In genomic region chr16:57054771-57055170, GRCh38 we compare ENCODE assay signal across 24 cellular contexts. TPM values are rescaled to one million over a fixed set of nuclear protein-coding genes. Genes with fewer than 3 reads are reported as not detected.
DNase-seq lines count a peak whose midpoint lies in the region; ATAC-seq, FAIRE-seq and TF ChIP-seq lines count a peak whose summit lies in the region.
"Had no signal": no experiment of that assay in that cellular context is flagged by ENCODE, and none has a peak within 500 bp of the region (broad histone marks: within the 10 kb centered on the region; RNA-seq: fewer than 3 reads in every experiment).

No MANE protein-coding gene starts in this region.

- DNase-seq in activated CD4-positive, alpha-beta T cell treated with anti-CD3 and anti-CD28 coated beads for 36 hours: no peak
- no peak for DNase-seq in activated CD4-positive, alpha-beta T cell treated with anti-CD3 and anti-CD28 coated beads, Interleukin-2, amount 50 U/mL, for 1 hour
- peak; percentile 16 for DNase-seq in Right ventricle myocardium inferior (ENCODE audit: missing footprints)
- DNase-seq in left ventricle myocardium superior: no peak
- DNase-seq in bronchial epithelial cell (ENCODE audit: low read depth): no peak
- DNase-seq in stimulated activated naive B cell treated with anti-CD40 and anti-IgM and Interleukin-4, amounts not matched to agents 10 μg/mL and 1 μg/mL and 100 μg/mL, for 72 hours: no peak
- DNase-seq in stimulated activated CD4-positive, alpha-beta T cell treated with anti-CD3 and anti-CD28 coated beads, Interleukin-2, amount 100 ng/mL, for 24 hours: no peak
- no peak for DNase-seq in islet precursor cell
- DNase-seq: ACHN; Calu3; CD8-positive, alpha-beta memory T cell; DMS153; H9; HFFc6; IMR-90; NCI-H1105; NCI-H1694; NCI-H2081; NCI-H2171; NCI-H345; NCI-H774 had no signal

- no peaks in the 10 kb centered on the region for H3K9me3 Mint-ChIP-seq in activated CD4-positive, alpha-beta T cell treated with anti-CD3 and anti-CD28 coated beads for 36 hours (ENCODE audit: low read depth)
- peaks cover 2 to 4% of the 10 kb centered on the region in 2 donors for H3K9me3 Mint-ChIP-seq in stimulated activated naive B cell treated with anti-CD40 and anti-IgM and Interleukin-4, amounts not matched to agents 10 μg/mL and 1 μg/mL and 100 μg/mL, for 72 hours
- H3K9me3 Mint-ChIP-seq: CD8-positive, alpha-beta memory T cell; H9; HFFc6 had no signal

- peaks cover 52% of the 10 kb centered on the region for H3K36me3 Mint-ChIP-seq in activated CD4-positive, alpha-beta T cell treated with anti-CD3 and anti-CD28 coated beads for 36 hours (ENCODE audit: low read depth)
- H3K36me3 Mint-ChIP-seq in stimulated activated naive B cell treated with anti-CD40 and anti-IgM and Interleukin-4, amounts not matched to agents 10 μg/mL and 1 μg/mL and 100 μg/mL, for 72 hours: peaks cover 67 to 69% of the 10 kb centered on the region in 2 donors

- H3K4me3 ChIP-seq in bronchial epithelial cell (ENCODE audit: low read depth, low read length): no peak overlapping the region
- H3K4me3 ChIP-seq: BLaER1 had no signal

- H3K36me3 ChIP-seq in bronchial epithelial cell (ENCODE audit: control insufficient read depth, insufficient read depth, low read length): no peaks in the 10 kb centered on the region

- peak overlapping the region; percentile 47 for H3K27ac Mint-ChIP-seq in activated CD4-positive, alpha-beta T cell treated with anti-CD3 and anti-CD28 coated beads for 36 hours
- peak overlapping the region; percentile 69 for H3K27ac Mint-ChIP-seq in stimulated activated naive B cell treated with anti-CD40 and anti-IgM and Interleukin-4, amounts not matched to agents 10 μg/mL and 1 μg/mL and 100 μg/mL, for 72 hours
- H3K27ac Mint-ChIP-seq: H9, HFFc6 had no signal

- intact Hi-C loops in activated CD4-positive, alpha-beta T cell treated with anti-CD3 and anti-CD28 coated beads for 36 hours (cut with DNase I, micrococcal nuclease): no loop called here
- intact Hi-C loops in Right ventricle myocardium inferior (cut with DNase I) (no loop called here), left ventricle myocardium superior (cut with micrococcal nuclease) (no loop called here)

- H3K27me3 ChIP-seq in bronchial epithelial cell (ENCODE audit: control insufficient read depth, insufficient read depth, low read length): no peaks in the 10 kb centered on the region
- H3K27me3 ChIP-seq: BLaER1 had no signal

- no peak overlapping the region for H3K4me3 Mint-ChIP-seq in activated CD4-positive, alpha-beta T cell treated with anti-CD3 and anti-CD28 coated beads for 36 hours
- no peak overlapping the region for H3K4me3 Mint-ChIP-seq in stimulated activated naive B cell treated with anti-CD40 and anti-IgM and Interleukin-4, amounts not matched to agents 10 μg/mL and 1 μg/mL and 100 μg/mL, for 72 hours
- H3K4me3 Mint-ChIP-seq: CD8-positive, alpha-beta memory T cell; H9; HFFc6 had no signal

- POLR2A ChIA-PET in activated CD4-positive, alpha-beta T cell treated with anti-CD3 and anti-CD28 coated beads for 36 hours (lab: Charles Lee): no interaction called here

- CTCF ChIA-PET in activated CD4-positive, alpha-beta T cell treated with anti-CD3 and anti-CD28 coated beads for 36 hours (lab: Charles Lee): interaction anchor here (0.5 to 3.2 kb wide), 3 partner anchors 90 to 906 kb away, joined by 3 to 14 read pairs (median 3); no protein-coding TSS in a partner anchor

- H3K4me1 Mint-ChIP-seq in activated CD4-positive, alpha-beta T cell treated with anti-CD3 and anti-CD28 coated beads for 36 hours: peaks cover 15% of the 10 kb centered on the region
- peaks cover 38 to 72% of the 10 kb centered on the region in 2 donors for H3K4me1 Mint-ChIP-seq in stimulated activated naive B cell treated with anti-CD40 and anti-IgM and Interleukin-4, amounts not matched to agents 10 μg/mL and 1 μg/mL and 100 μg/mL, for 72 hours

- H3K27me3 Mint-ChIP-seq in activated CD4-positive, alpha-beta T cell treated with anti-CD3 and anti-CD28 coated beads for 36 hours: no peaks in the 10 kb centered on the region
- H3K27me3 Mint-ChIP-seq in stimulated activated naive B cell treated with anti-CD40 and anti-IgM and Interleukin-4, amounts not matched to agents 10 μg/mL and 1 μg/mL and 100 μg/mL, for 72 hours: no peaks in the 10 kb centered on the region

- FAIRE-seq in bronchial epithelial cell (lab: Jason Lieb, UNC): peak; percentile 40
- FAIRE-seq: GM12891 had no signal

- no peak for TF ChIP-seq CTCF in bronchial epithelial cell (IDR thresholded peaks at IDR 0.05; ENCODE audit: insufficient read depth, low read length, severe bottlenecking)

- no peak for ATAC-seq in activated CD4-positive, alpha-beta T cell treated with anti-CD3 and anti-CD28 coated beads for 36 hours
- ATAC-seq in Right ventricle myocardium inferior: no peak
- no peak for ATAC-seq in left ventricle myocardium superior
- no peak for ATAC-seq in stimulated activated naive B cell treated with anti-CD40 and anti-IgM and Interleukin-4, amounts not matched to agents 10 μg/mL and 1 μg/mL and 100 μg/mL, for 72 hours (replicated peaks)
- ATAC-seq: Panc1 had no signal

RNA-seq across cellular contexts. Expression of gene CPNE2, which starts 37.6 kb away (rescaled TPM):
- total RNA-seq in activated CD4-positive, alpha-beta T cell treated with anti-CD3 and anti-CD28 coated beads for 36 hours: 1 to 10 TPM; 4.9 to 7.3 TPM
- total RNA-seq in Right ventricle myocardium inferior (14.6 TPM), left ventricle myocardium superior (11.2 TPM), bronchial epithelial cell (5.0 and 5.6 TPM in 2 replicates)
